1 cellular context compared by ENCODE assay signal in the genomic region with DNA sequence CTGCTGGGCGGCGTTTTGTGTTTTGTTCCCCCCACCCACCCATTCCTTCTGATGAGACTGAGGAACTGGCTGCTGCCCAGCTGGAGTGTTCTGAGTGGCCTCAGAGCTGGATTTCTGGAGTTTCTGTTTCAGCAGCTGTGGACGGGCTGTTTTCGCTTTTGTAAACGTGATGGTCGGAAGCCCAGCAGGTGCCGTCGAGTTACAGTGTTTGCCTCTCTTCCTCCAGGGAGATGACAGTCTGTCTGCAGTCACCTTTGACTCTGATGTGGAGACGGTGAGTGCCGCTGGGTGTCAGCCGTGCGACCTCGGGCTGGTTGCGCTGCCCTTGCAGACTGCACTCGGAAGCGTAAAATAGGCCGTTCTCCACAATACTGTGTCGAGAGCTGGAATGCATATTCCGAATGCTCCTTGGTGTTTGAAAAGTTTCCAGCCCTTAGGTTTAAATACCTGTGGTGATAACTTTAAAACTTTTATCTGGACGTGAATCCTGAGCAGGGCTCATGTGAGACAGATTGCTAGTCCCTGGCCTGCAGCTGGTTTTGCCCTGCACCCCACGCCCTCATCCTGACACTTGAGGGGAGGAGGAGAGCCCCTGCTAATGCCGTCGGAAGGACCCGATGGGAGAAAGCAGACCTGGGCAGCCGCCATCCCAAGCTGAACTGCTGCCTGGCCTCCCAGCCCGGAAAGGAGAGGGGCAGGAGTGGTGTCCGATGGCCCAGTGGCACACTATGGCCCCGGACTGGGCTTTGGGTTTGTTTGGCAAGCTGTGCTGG.
A peak's percentile ranks its signal among the peaks of the same experiment; 100 is the strongest.
TF ChIP-seq lines count a peak whose summit lies in the region.

No MANE protein-coding gene starts in this region.

TF ChIP-seq in HepG2, 621 proteins besides CTCF, POLR2A, EP300 and RAD21 (continued from another document and continues in another):
- TF ChIP-seq GABPA (IDR thresholded peaks at IDR 0.05; ENCODE audit: low read depth, low read length) (no peak), GABPA (CRISPR knock-in tag; IDR thresholded peaks at IDR 0.05; ENCODE audit: low read depth) (no peak), ZNF44 (CRISPR knock-in tag; IDR thresholded peaks at IDR 0.05) (peak; percentile 56; the same call in 1 of the 2 replicates), ESRRA (CRISPR knock-in tag; IDR thresholded peaks at IDR 0.05; ENCODE audit: low read depth) (no peak), JUNB (CRISPR knock-in tag; IDR thresholded peaks at IDR 0.05; ENCODE audit: borderline replicate concordance) (no peak), ISX (CRISPR knock-in tag; conservative IDR thresholded peaks at IDR 0.05) (no peak), ZSCAN9 (CRISPR knock-in tag; IDR thresholded peaks at IDR 0.05; ENCODE audit: borderline replicate concordance) (no peak), ZNF781 (CRISPR knock-in tag; IDR thresholded peaks at IDR 0.05; ENCODE audit: borderline replicate concordance, not compliant biosample characterization) (no peak), SMAD1 (CRISPR knock-in tag; IDR thresholded peaks at IDR 0.05; ENCODE audit: borderline replicate concordance, low read depth) (peak; percentile 23; the same call in 1 of the 2 replicates), ZNF724P (CRISPR knock-in tag; IDR thresholded peaks at IDR 0.05; ENCODE audit: borderline replicate concordance) (0 out of 2 replicates have a peak, but pooled peaks have one; percentile 69), ZNF33B (CRISPR knock-in tag; IDR thresholded peaks at IDR 0.05) (peak; percentile 71; the same call in 1 of the 2 replicates), SOX5 (CRISPR knock-in tag; IDR thresholded peaks at IDR 0.05; ENCODE audit: borderline replicate concordance) (0 out of 2 replicates have a peak, but pooled peaks have one; percentile 12), ZNF777 (CRISPR knock-in tag; IDR thresholded peaks at IDR 0.05) (peak; percentile 93), U2AF1 (optimal IDR thresholded peaks at IDR 0.05; ENCODE audit: low read depth, low read length) (no peak), ZFP36 (IDR thresholded peaks at IDR 0.05; ENCODE audit: borderline replicate concordance, low read depth, low read length, partially characterized antibody) (no peak), TRIM24 (CRISPR knock-in tag; IDR thresholded peaks at IDR 0.05) (no peak), ZNF12 (CRISPR knock-in tag; IDR thresholded peaks at IDR 0.05) (no peak), SNRNP70 (IDR thresholded peaks at IDR 0.05; ENCODE audit: low read depth, low read length) (no peak)
- TF ChIP-seq, protein P1, sequence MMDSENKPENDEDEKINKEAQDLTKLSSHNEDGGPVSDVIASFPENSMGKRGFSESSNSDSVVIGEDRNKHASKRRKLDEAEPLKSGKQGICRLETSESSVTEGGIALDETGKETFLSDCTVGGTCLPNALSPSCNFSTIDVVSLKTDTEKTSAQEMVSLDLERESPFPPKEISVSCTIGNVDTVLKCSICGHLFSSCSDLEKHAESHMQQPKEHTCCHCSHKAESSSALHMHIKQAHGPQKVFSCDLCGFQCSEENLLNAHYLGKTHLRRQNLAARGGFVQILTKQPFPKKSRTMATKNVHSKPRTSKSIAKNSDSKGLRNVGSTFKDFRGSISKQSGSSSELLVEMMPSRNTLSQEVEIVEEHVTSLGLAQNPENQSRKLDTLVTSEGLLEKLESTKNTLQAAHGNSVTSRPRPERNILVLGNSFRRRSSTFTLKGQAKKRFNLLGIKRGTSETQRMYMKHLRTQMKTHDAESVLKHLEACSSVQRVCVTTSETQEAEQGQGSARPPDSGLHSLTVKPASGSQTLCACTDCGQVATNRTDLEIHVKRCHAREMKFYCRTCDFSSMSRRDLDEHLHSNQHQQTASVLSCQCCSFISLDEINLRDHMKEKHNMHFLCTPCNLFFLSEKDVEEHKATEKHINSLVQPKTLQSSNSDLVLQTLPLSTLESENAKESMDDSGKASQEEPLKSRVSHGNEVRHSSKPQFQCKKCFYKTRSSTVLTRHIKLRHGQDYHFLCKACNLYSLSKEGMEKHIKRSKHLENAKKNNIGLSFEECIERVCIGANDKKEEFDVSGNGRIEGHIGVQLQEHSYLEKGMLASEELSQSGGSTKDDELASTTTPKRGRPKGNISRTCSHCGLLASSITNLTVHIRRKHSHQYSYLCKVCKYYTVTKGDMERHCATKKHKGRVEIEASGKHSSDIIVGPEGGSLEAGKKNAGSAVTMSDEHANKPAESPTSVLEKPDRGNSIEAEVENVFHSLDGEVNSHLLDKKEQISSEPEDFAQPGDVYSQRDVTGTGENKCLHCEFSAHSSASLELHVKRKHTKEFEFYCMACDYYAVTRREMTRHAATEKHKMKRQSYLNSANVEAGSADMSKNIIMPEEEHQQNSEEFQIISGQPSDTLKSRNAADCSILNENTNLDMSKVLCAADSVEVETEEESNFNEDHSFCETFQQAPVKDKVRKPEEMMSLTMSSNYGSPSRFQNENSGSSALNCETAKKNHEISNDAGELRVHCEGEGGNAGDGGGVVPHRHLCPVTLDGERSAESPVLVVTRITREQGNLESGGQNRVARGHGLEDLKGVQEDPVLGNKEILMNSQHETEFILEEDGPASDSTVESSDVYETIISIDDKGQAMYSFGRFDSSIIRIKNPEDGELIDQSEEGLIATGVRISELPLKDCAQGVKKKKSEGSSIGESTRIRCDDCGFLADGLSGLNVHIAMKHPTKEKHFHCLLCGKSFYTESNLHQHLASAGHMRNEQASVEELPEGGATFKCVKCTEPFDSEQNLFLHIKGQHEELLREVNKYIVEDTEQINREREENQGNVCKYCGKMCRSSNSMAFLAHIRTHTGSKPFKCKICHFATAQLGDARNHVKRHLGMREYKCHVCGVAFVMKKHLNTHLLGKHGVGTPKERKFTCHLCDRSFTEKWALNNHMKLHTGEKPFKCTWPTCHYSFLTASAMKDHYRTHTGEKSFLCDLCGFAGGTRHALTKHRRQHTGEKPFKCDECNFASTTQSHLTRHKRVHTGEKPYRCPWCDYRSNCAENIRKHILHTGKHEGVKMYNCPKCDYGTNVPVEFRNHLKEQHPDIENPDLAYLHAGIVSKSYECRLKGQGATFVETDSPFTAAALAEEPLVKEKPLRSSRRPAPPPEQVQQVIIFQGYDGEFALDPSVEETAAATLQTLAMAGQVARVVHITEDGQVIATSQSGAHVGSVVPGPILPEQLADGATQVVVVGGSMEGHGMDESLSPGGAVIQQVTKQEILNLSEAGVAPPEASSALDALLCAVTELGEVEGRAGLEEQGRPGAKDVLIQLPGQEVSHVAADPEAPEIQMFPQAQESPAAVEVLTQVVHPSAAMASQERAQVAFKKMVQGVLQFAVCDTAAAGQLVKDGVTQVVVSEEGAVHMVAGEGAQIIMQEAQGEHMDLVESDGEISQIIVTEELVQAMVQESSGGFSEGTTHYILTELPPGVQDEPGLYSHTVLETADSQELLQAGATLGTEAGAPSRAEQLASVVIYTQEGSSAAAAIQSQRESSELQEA (CRISPR knock-in tag; IDR thresholded peaks at IDR 0.05; ENCODE audit: not compliant biosample characterization), result peak; percentile 82
- TF ChIP-seq, protein P2, sequence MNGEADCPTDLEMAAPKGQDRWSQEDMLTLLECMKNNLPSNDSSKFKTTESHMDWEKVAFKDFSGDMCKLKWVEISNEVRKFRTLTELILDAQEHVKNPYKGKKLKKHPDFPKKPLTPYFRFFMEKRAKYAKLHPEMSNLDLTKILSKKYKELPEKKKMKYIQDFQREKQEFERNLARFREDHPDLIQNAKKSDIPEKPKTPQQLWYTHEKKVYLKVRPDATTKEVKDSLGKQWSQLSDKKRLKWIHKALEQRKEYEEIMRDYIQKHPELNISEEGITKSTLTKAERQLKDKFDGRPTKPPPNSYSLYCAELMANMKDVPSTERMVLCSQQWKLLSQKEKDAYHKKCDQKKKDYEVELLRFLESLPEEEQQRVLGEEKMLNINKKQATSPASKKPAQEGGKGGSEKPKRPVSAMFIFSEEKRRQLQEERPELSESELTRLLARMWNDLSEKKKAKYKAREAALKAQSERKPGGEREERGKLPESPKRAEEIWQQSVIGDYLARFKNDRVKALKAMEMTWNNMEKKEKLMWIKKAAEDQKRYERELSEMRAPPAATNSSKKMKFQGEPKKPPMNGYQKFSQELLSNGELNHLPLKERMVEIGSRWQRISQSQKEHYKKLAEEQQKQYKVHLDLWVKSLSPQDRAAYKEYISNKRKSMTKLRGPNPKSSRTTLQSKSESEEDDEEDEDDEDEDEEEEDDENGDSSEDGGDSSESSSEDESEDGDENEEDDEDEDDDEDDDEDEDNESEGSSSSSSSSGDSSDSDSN (CRISPR knock-in tag; IDR thresholded peaks at IDR 0.05), result peak; percentile 30; the same call in 1 of the 2 replicates
- TF ChIP-seq, protein P3, sequence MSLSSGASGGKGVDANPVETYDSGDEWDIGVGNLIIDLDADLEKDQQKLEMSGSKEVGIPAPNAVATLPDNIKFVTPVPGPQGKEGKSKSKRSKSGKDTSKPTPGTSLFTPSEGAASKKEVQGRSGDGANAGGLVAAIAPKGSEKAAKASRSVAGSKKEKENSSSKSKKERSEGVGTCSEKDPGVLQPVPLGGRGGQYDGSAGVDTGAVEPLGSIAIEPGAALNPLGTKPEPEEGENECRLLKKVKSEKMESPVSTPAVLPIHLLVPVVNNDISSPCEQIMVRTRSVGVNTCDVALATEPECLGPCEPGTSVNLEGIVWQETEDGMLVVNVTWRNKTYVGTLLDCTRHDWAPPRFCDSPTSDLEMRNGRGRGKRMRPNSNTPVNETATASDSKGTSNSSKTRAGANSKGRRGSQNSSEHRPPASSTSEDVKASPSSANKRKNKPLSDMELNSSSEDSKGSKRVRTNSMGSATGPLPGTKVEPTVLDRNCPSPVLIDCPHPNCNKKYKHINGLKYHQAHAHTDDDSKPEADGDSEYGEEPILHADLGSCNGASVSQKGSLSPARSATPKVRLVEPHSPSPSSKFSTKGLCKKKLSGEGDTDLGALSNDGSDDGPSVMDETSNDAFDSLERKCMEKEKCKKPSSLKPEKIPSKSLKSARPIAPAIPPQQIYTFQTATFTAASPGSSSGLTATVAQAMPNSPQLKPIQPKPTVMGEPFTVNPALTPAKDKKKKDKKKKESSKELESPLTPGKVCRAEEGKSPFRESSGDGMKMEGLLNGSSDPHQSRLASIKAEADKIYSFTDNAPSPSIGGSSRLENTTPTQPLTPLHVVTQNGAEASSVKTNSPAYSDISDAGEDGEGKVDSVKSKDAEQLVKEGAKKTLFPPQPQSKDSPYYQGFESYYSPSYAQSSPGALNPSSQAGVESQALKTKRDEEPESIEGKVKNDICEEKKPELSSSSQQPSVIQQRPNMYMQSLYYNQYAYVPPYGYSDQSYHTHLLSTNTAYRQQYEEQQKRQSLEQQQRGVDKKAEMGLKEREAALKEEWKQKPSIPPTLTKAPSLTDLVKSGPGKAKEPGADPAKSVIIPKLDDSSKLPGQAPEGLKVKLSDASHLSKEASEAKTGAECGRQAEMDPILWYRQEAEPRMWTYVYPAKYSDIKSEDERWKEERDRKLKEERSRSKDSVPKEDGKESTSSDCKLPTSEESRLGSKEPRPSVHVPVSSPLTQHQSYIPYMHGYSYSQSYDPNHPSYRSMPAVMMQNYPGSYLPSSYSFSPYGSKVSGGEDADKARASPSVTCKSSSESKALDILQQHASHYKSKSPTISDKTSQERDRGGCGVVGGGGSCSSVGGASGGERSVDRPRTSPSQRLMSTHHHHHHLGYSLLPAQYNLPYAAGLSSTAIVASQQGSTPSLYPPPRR (CRISPR knock-in tag; IDR thresholded peaks at IDR 0.05; ENCODE audit: borderline replicate concordance), result no peak
- TF ChIP-seq, protein P4, sequence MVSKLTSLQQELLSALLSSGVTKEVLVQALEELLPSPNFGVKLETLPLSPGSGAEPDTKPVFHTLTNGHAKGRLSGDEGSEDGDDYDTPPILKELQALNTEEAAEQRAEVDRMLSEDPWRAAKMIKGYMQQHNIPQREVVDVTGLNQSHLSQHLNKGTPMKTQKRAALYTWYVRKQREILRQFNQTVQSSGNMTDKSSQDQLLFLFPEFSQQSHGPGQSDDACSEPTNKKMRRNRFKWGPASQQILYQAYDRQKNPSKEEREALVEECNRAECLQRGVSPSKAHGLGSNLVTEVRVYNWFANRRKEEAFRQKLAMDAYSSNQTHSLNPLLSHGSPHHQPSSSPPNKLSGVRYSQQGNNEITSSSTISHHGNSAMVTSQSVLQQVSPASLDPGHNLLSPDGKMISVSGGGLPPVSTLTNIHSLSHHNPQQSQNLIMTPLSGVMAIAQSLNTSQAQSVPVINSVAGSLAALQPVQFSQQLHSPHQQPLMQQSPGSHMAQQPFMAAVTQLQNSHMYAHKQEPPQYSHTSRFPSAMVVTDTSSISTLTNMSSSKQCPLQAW (CRISPR knock-in tag; IDR thresholded peaks at IDR 0.05), result 0 out of 2 replicates have a peak, but pooled peaks have one; percentile 19
- TF ChIP-seq, protein P5, sequence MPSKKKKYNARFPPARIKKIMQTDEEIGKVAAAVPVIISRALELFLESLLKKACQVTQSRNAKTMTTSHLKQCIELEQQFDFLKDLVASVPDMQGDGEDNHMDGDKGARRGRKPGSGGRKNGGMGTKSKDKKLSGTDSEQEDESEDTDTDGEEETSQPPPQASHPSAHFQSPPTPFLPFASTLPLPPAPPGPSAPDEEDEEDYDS (CRISPR knock-in tag; IDR thresholded peaks at IDR 0.05), result no peak
- TF ChIP-seq, protein P6, sequence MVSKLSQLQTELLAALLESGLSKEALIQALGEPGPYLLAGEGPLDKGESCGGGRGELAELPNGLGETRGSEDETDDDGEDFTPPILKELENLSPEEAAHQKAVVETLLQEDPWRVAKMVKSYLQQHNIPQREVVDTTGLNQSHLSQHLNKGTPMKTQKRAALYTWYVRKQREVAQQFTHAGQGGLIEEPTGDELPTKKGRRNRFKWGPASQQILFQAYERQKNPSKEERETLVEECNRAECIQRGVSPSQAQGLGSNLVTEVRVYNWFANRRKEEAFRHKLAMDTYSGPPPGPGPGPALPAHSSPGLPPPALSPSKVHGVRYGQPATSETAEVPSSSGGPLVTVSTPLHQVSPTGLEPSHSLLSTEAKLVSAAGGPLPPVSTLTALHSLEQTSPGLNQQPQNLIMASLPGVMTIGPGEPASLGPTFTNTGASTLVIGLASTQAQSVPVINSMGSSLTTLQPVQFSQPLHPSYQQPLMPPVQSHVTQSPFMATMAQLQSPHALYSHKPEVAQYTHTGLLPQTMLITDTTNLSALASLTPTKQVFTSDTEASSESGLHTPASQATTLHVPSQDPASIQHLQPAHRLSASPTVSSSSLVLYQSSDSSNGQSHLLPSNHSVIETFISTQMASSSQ (IDR thresholded peaks at IDR 0.05; ENCODE audit: low read depth), result no peak
- TF ChIP-seq, protein P6 (CRISPR knock-in tag; IDR thresholded peaks at IDR 0.05; ENCODE audit: borderline replicate concordance), result no peak
